ENCODE assay signal across 22 cellular contexts in the genomic region with DNA sequence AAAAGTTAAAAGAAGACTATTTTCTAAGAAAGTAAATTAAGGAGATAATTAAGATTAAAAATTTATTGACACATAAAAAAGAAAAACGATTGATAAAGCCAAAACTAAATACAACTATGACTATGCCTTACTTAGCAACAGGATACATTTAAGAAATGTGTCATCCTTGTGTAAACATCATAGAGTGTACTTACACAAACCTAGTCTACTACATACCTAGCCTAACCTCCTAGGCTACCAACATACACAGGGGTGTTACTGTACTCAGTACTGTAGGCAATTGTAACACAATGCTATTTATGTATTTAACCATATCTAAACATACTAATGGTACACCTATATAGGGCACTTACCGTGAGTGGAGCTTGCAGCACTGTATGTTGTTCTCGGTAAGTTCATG.
DNase-seq lines count a peak whose midpoint lies in the region; ATAC-seq and TF ChIP-seq lines count a peak whose summit lies in the region.
"Had no signal": no experiment of that assay in that cellular context is flagged by ENCODE, and none has a peak within 500 bp of the region (broad histone marks: within the 10 kb centered on the region; RNA-seq: fewer than 3 reads in every experiment).

No MANE protein-coding gene starts in this region.

- TF ChIP-seq POLR2A in transverse colon (IDR thresholded peaks at IDR 0.05), result no peak

- no peak overlapping the region for H3K4me3 ChIP-seq in LNCaP clone FGC (ENCODE audit: low read depth, low read length)
- no peak overlapping the region for H3K4me3 ChIP-seq in astrocyte of the spinal cord (ENCODE audit: low read depth, low read length)
- no peak overlapping the region for H3K4me3 ChIP-seq in transverse colon
- H3K4me3 ChIP-seq: PC-9, thyroid gland had no signal

- H3K9me3 ChIP-seq in transverse colon, result peaks cover 11 to 16% of the 10 kb centered on the region in 2 donors
- H3K9me3 ChIP-seq: thyroid gland had no signal

- H3K27ac Mint-ChIP-seq in osteocyte (ENCODE audit: unreplicated experiment), result no peak overlapping the region
- H3K27ac Mint-ChIP-seq: activated CD4-positive, alpha-beta memory T cell treated with anti-CD3 and anti-CD28 coated beads, Interleukin-2, amount 10 ng/mL, durations not matched to agents 7 days and 5 days; activated naive CD4-positive, alpha-beta T cell treated with anti-CD3 and anti-CD28 coated beads, Interleukin-2, amount 10 ng/mL, durations not matched to agents 7 days and 5 days; CD8-positive, alpha-beta T cell; progenitor cell of endocrine pancreas had no signal

- H3K27ac ChIP-seq in transverse colon, result no peak overlapping the region
- H3K27ac ChIP-seq: PC-9, thyroid gland had no signal

- TF ChIP-seq EP300 in transverse colon (IDR thresholded peaks at IDR 0.05; ENCODE audit: low read depth), result no peak

- intact Hi-C loops in left colon (cut with DNase I, micrococcal nuclease), result no loop called here
- intact Hi-C loops in transverse colon (cut with DNase I; ENCODE audit: low total_unique reads), result no loop called here

- H3K4me1 ChIP-seq in transverse colon, result peaks cover 0 to 9% (median 0%) of the 10 kb centered on the region in 4 donors
- H3K4me1 ChIP-seq: thyroid gland had no signal

- no peaks in the 10 kb centered on the region for H3K36me3 ChIP-seq in transverse colon
- H3K36me3 ChIP-seq: thyroid gland had no signal

- TF ChIP-seq CTCF in LNCaP clone FGC (IDR thresholded peaks at IDR 0.05; ENCODE audit: control insufficient read depth, extremely low read depth, insufficient read depth), result no peak
- TF ChIP-seq CTCF in astrocyte of the spinal cord (IDR thresholded peaks at IDR 0.05; ENCODE audit: low read depth, low read length), result no peak
- TF ChIP-seq CTCF in transverse colon (IDR thresholded peaks at IDR 0.05), result no peak
- no peak for TF ChIP-seq CTCF in osteocyte (IDR thresholded peaks at IDR 0.05)

- peak; percentile 89 for ATAC-seq in left colon
- ATAC-seq: activated T-cell treated with anti-CD3 and anti-CD28 coated beads, Interleukin-2, amount 50 U/mL, for 4 hours; CD8-positive, alpha-beta T cell; HCT116; left ventricle myocardium superior had no signal

- peak; percentile 55 for DNase-seq in ELR (ENCODE audit: low read depth)
- peak; percentile 14 for DNase-seq in LNCaP clone FGC (ENCODE audit: low read depth)
- peak; percentile 29 for DNase-seq in astrocyte of the spinal cord (ENCODE audit: low read depth, low spot score)
- no peak for DNase-seq in left colon
- no peak for DNase-seq in transverse colon
- DNase-seq in osteocyte (ENCODE audit: extremely low spot score, unreplicated experiment), result no peak
- DNase-seq in activated effector memory CD4-positive, alpha-beta T cell treated with anti-CD3 and anti-CD28 coated beads, Interleukin-2, amount 50 U/mL, for 16 hours, result no peak
- DNase-seq: activated CD4-positive, alpha-beta memory T cell treated with anti-CD3 and anti-CD28 coated beads, Interleukin-2, amount 10 ng/mL, durations not matched to agents 7 days and 5 days; activated CD4-positive, CD25-positive, alpha-beta regulatory T cell; activated naive CD4-positive, alpha-beta T cell treated with anti-CD3 and anti-CD28 coated beads, Interleukin-2, amount 10 ng/mL, durations not matched to agents 7 days and 5 days; activated T-cell treated with anti-CD3 and anti-CD28 coated beads, Interleukin-2, amount 50 U/mL, for 4 hours; CD8-positive, alpha-beta T cell; glutamatergic neuron; left ventricle myocardium superior; NCI-H1436 treated with DMSO at 0.1 percent for 48 hours; stimulated activated CD4-positive, alpha-beta T cell treated with anti-CD3 and anti-CD28 coated beads, Interleukin-2, amount 100 ng/mL, for 24 hours; stimulated activated naive CD4-positive, alpha-beta T cell; thyroid gland had no signal

- H3K27me3 Mint-ChIP-seq in osteocyte (ENCODE audit: unreplicated experiment), result no peaks in the 10 kb centered on the region
- H3K27me3 Mint-ChIP-seq: activated CD4-positive, alpha-beta memory T cell treated with anti-CD3 and anti-CD28 coated beads, Interleukin-2, amount 10 ng/mL, durations not matched to agents 7 days and 5 days; activated naive CD4-positive, alpha-beta T cell treated with anti-CD3 and anti-CD28 coated beads, Interleukin-2, amount 10 ng/mL, durations not matched to agents 7 days and 5 days; central memory CD8-positive, alpha-beta T cell; progenitor cell of endocrine pancreas had no signal

- H3K4me1 Mint-ChIP-seq in osteocyte (ENCODE audit: unreplicated experiment), result no peaks in the 10 kb centered on the region
- H3K4me1 Mint-ChIP-seq: central memory CD8-positive, alpha-beta T cell had no signal

- in situ Hi-C loops in astrocyte of the spinal cord (cut with HindIII; ENCODE audit: low sequenced_read_pairs), result no loop called here
- in situ Hi-C loops in transverse colon (cut with MboI; ENCODE audit: low pct_ligation_motif_present in 1 of 4, low pct_unique_long_range_greater_than_20kb in 1 of 4, low sequenced_read_pairs in 3 of 4), result no loop called here

- peaks cover 7% of the 10 kb centered on the region for H3K36me3 Mint-ChIP-seq in osteocyte (ENCODE audit: unreplicated experiment)

- H3K9me3 Mint-ChIP-seq in osteocyte (ENCODE audit: unreplicated experiment), result peaks cover 24% of the 10 kb centered on the region

- no peaks in the 10 kb centered on the region for H3K27me3 ChIP-seq in transverse colon
- H3K27me3 ChIP-seq: thyroid gland had no signal

- 25 to 64% methylated on average over 1 to 3 of the region's 3 CpGs for WGBS in transverse colon (ENCODE audit: low coverage in 1 of 2), 2 donors

- H3K4me3 Mint-ChIP-seq in osteocyte (ENCODE audit: unreplicated experiment), result no peak overlapping the region
- H3K4me3 Mint-ChIP-seq: activated CD4-positive, alpha-beta memory T cell treated with anti-CD3 and anti-CD28 coated beads, Interleukin-2, amount 10 ng/mL, durations not matched to agents 7 days and 5 days; activated naive CD4-positive, alpha-beta T cell treated with anti-CD3 and anti-CD28 coated beads, Interleukin-2, amount 10 ng/mL, durations not matched to agents 7 days and 5 days; activated T-cell treated with anti-CD3 and anti-CD28 coated beads, Interleukin-2, amount 50 U/mL, for 4 hours; CD8-positive, alpha-beta T cell; central memory CD8-positive, alpha-beta T cell had no signal

Comparison
In these comparisons a context has a peak if more than half of its experiments do, and no peak if none do; other contexts are left out.
1. DNase-seq: peak in ELR (single experiment), LNCaP clone FGC (single experiment) and astrocyte of the spinal cord (single experiment); none in left colon (0 of 2), transverse colon (single experiment), osteocyte (single experiment) and activated effector memory CD4-positive, alpha-beta T cell treated with anti-CD3 and anti-CD28 coated beads, Interleukin-2, amount 50 U/mL, for 16 hours (single experiment).